ENCODE assay signal across 7 cellular contexts in the genomic region with DNA sequence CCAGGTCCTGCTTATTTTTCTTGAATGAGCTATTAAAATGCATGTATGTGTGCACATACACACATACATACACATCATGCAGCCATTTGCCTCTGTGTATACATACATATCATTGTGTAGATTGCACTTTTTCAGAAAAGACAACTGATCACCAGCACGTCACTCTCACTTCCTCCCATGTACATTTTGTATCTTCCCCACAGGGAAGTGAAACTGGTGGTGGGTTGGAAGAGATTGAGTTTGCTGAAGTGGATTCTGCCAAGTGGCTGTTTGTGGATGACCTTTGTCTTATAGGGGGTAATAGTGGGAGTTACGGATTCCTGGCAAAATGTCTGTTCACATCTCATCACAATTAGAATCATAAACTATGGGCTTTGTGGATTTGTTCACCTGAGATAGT.
DNase-seq lines count a peak whose midpoint lies in the region; ATAC-seq and TF ChIP-seq lines count a peak whose summit lies in the region.

No MANE protein-coding gene starts in this region.

- no peaks in the 10 kb centered on the region for H3K9me3 Mint-ChIP-seq in activated T-helper 17 cell treated with anti-CD3 and anti-CD28 coated beads, Interleukin-2, amount 50 U/mL, for 72 hours
- H3K9me3 Mint-ChIP-seq in stimulated activated naive CD8-positive, alpha-beta T cell treated with anti-CD3 and anti-CD28 coated beads, Interleukin-15, amount 100 ng/mL, for 72 hours: no peaks in the 10 kb centered on the region
- H3K9me3 Mint-ChIP-seq in chondrocyte (ENCODE audit: low read depth): no peaks in the 10 kb centered on the region

- DNase-seq in stimulated activated naive CD8-positive, alpha-beta T cell treated with anti-CD3 and anti-CD28 coated beads, Interleukin-15, amount 100 ng/mL, for 72 hours: no peak
- DNase-seq in NCI-H446 (lab: John Stamatoyannopoulos, UW): no peak
- no peak for DNase-seq in chondrocyte (ENCODE audit: low spot score)
- DNase-seq in SK-N-DZ (ENCODE audit: low spot score): no peak

- no peaks in the 10 kb centered on the region for H3K36me3 Mint-ChIP-seq in activated T-helper 17 cell treated with anti-CD3 and anti-CD28 coated beads, Interleukin-2, amount 50 U/mL, for 72 hours (ENCODE audit: low read depth)
- no peaks in the 10 kb centered on the region for H3K36me3 Mint-ChIP-seq in chondrocyte (ENCODE audit: low read depth)

- peak overlapping the region; percentile 3 for H3K27ac Mint-ChIP-seq in activated T-helper 17 cell treated with anti-CD3 and anti-CD28 coated beads, Interleukin-2, amount 50 U/mL, for 72 hours
- peak overlapping the region in 1 of 2 donors; percentile 3 for H3K27ac Mint-ChIP-seq in stimulated activated naive CD8-positive, alpha-beta T cell treated with anti-CD3 and anti-CD28 coated beads, Interleukin-15, amount 100 ng/mL, for 72 hours
- no peak overlapping the region for H3K27ac Mint-ChIP-seq in chondrocyte (ENCODE audit: unreplicated experiment)

- TF ChIP-seq CTCF in chondrocyte (IDR thresholded peaks at IDR 0.05): no peak

- peaks cover 38% of the 10 kb centered on the region for H3K4me1 Mint-ChIP-seq in activated T-helper 17 cell treated with anti-CD3 and anti-CD28 coated beads, Interleukin-2, amount 50 U/mL, for 72 hours
- H3K4me1 Mint-ChIP-seq in stimulated activated naive CD8-positive, alpha-beta T cell treated with anti-CD3 and anti-CD28 coated beads, Interleukin-15, amount 100 ng/mL, for 72 hours: peaks cover 51% of the 10 kb centered on the region
- H3K4me1 Mint-ChIP-seq in chondrocyte (ENCODE audit: low read depth): peaks cover 15% of the 10 kb centered on the region

- peak; percentile 69 for ATAC-seq in GM19372 (IDR thresholded peaks at IDR 0.05; ENCODE audit: low read depth, unreplicated experiment)
- peak; percentile 44 for ATAC-seq in HG03095 (IDR thresholded peaks at IDR 0.05; ENCODE audit: unreplicated experiment)
- peak; percentile 62 for ATAC-seq in activated T-helper 17 cell treated with anti-CD3 and anti-CD28 coated beads, Interleukin-2, amount 50 U/mL, for 72 hours (replicated peaks)
- peak; percentile 67 for ATAC-seq in stimulated activated naive CD8-positive, alpha-beta T cell treated with anti-CD3 and anti-CD28 coated beads, Interleukin-15, amount 100 ng/mL, for 72 hours

- peak overlapping the region; percentile 31 for H3K4me3 Mint-ChIP-seq in activated T-helper 17 cell treated with anti-CD3 and anti-CD28 coated beads, Interleukin-2, amount 50 U/mL, for 72 hours
- H3K4me3 Mint-ChIP-seq in stimulated activated naive CD8-positive, alpha-beta T cell treated with anti-CD3 and anti-CD28 coated beads, Interleukin-15, amount 100 ng/mL, for 72 hours: peak overlapping the region; percentile 4 to 36
- H3K4me3 Mint-ChIP-seq in chondrocyte (ENCODE audit: unreplicated experiment): no peak overlapping the region

- H3K27me3 Mint-ChIP-seq in activated T-helper 17 cell treated with anti-CD3 and anti-CD28 coated beads, Interleukin-2, amount 50 U/mL, for 72 hours: no peaks in the 10 kb centered on the region
- H3K27me3 Mint-ChIP-seq in stimulated activated naive CD8-positive, alpha-beta T cell treated with anti-CD3 and anti-CD28 coated beads, Interleukin-15, amount 100 ng/mL, for 72 hours: no peaks in the 10 kb centered on the region
- H3K27me3 Mint-ChIP-seq in chondrocyte (ENCODE audit: low read depth): no peaks in the 10 kb centered on the region
